In genomic region chr6:30345852-30346251, GRCh38 we compare ENCODE assay signal across 9 cellular contexts. TPM values are rescaled to one million over a fixed set of nuclear protein-coding genes. Genes with fewer than 3 reads are reported as not detected.
DNase-seq lines count a peak whose midpoint lies in the region; ATAC-seq and TF ChIP-seq lines count a peak whose summit lies in the region.
"Had no signal": no experiment of that assay in that cellular context is flagged by ENCODE, and none has a peak within 500 bp of the region (broad histone marks: within the 10 kb centered on the region; RNA-seq: fewer than 3 reads in every experiment).

No MANE protein-coding gene starts in this region.

- H3K9ac ChIP-seq in KMS-11: peak overlapping the region; percentile 82; the same call in 1 of the 2 replicates

- H3K27ac Mint-ChIP-seq in chondrocyte (ENCODE audit: unreplicated experiment) (no peak overlapping the region), nephron (peak overlapping the region; percentile 31 to 74 (median 65))

- H3K4me3 ChIP-seq in AG09309 (ENCODE audit: control insufficient read depth, low read depth, low read length): peak overlapping the region; percentile 66
- H3K4me3 ChIP-seq in KMS-11 (IDR thresholded peaks at IDR 0.05; ENCODE audit: insufficient read depth, low read depth, low read length): no peak overlapping the region

- H3K27ac ChIP-seq in KMS-11: no peak overlapping the region

- ATAC-seq in left colon: no peak
- no peak for ATAC-seq in HG03378 (IDR thresholded peaks at IDR 0.05; ENCODE audit: unreplicated experiment)
- no peak for ATAC-seq in GM21515 (IDR thresholded peaks at IDR 0.05; ENCODE audit: unreplicated experiment)

- H3K4me1 Mint-ChIP-seq in chondrocyte (ENCODE audit: low read depth): peaks cover 11% of the 10 kb centered on the region
- peaks cover 7% of the 10 kb centered on the region for H3K4me1 Mint-ChIP-seq in nephron

- no peaks in the 10 kb centered on the region for H3K36me3 ChIP-seq in KMS-11 (ENCODE audit: insufficient read depth)

- intact Hi-C loops in left colon (cut with DNase I, micrococcal nuclease): no loop called here

- H3K4me3 Mint-ChIP-seq in chondrocyte (ENCODE audit: unreplicated experiment) (peak overlapping the region; percentile 83), nephron (peak overlapping the region; percentile 86 to 93 (median 88))

- H3K36me3 Mint-ChIP-seq in chondrocyte (ENCODE audit: low read depth) (peaks cover 15% of the 10 kb centered on the region), nephron (ENCODE audit: low read depth) (peaks cover 25% of the 10 kb centered on the region)

- H3K27me3 Mint-ChIP-seq in chondrocyte (ENCODE audit: low read depth) (no peaks in the 10 kb centered on the region), nephron (ENCODE audit: low read depth) (no peaks in the 10 kb centered on the region)

- H3K79me2 ChIP-seq in KMS-11 (ENCODE audit: insufficient read depth, low read depth): no peaks in the 10 kb centered on the region

- no peaks in the 10 kb centered on the region for H3K27me3 ChIP-seq in KMS-11 (ENCODE audit: insufficient read depth, low read depth)

- H4K20me1 ChIP-seq in KMS-11 (ENCODE audit: insufficient read depth): no peaks in the 10 kb centered on the region

- no peaks in the 10 kb centered on the region for H3K9me3 Mint-ChIP-seq in chondrocyte (ENCODE audit: low read depth)
- no peaks in the 10 kb centered on the region for H3K9me3 Mint-ChIP-seq in nephron

- TF ChIP-seq CTCF in AG09309 (IDR thresholded peaks at IDR 0.05; ENCODE audit: control insufficient read depth, insufficient read depth, low read depth, low read length, missing control alignments) (no peak), KMS-11 (conservative IDR thresholded peaks at IDR 0.05; ENCODE audit: low read depth, low read length) (no peak), chondrocyte (IDR thresholded peaks at IDR 0.05) (no peak), nephron (IDR thresholded peaks at IDR 0.05; ENCODE audit: unreplicated experiment in 3 of 3) (no peak)

- DNase-seq in AG09309 (ENCODE audit: low read depth) (no peak), chondrocyte (ENCODE audit: low spot score) (no peak), left colon (no peak), AG20443 (ENCODE audit: low spot score) (no peak)
- DNase-seq: stimulated activated CD4-positive, alpha-beta T cell treated with anti-CD3 and anti-CD28 coated beads, Interleukin-4, amount 100 ng/mL, for 4 hours had no signal

- H2AFZ ChIP-seq in KMS-11 (ENCODE audit: low read depth): peak overlapping the region; percentile 89; the same call in 1 of the 2 replicates

- peak overlapping the region; percentile 86 for H3K4me2 ChIP-seq in KMS-11

- peaks cover 16% of the 10 kb centered on the region for H3K4me1 ChIP-seq in KMS-11 (ENCODE audit: low read depth, poor library complexity, severe bottlenecking)

RNA-seq across cellular contexts. Expression of gene RPP21, which starts 0.9 kb away (rescaled TPM):
- 38.4 to 41.8 TPM (median 39.7 TPM) in 3 replicates for total RNA-seq in chondrocyte
- total RNA-seq in left colon: 10 to 100 TPM; 40.1 to 44.7 TPM

RNA-seq across cellular contexts. Expression of gene TRIM39, which starts 19.1 kb away (rescaled TPM):
- total RNA-seq in chondrocyte (12.5 to 14.8 TPM (median 13.7 TPM) in 3 replicates), left colon (1 to 10 TPM; 7.8 to 9.2 TPM)
